In genomic region chrX:50812995-50813842, GRCh38 we compare ENCODE assay signal across 9 cellular contexts. TPM values are rescaled to one million over a fixed set of nuclear protein-coding genes. Genes with fewer than 3 reads are reported as not detected.
DNase-seq lines count a peak whose midpoint lies in the region; ATAC-seq and TF ChIP-seq lines count a peak whose summit lies in the region.
"Had no signal": no experiment of that assay in that cellular context is flagged by ENCODE, and none has a peak within 500 bp of the region (broad histone marks: within the 10 kb centered on the region; RNA-seq: fewer than 3 reads in every experiment).

No MANE protein-coding gene starts in this region.

- H3K4me3 ChIP-seq in HEK293 (ENCODE audit: low read depth, low read length) (peak overlapping the region; percentile 37), iPS DF 6.9 (ENCODE audit: low read length) (peak overlapping the region; percentile 82; the same call in 1 of the 2 replicates), skeletal muscle tissue (ENCODE audit: low read length in 3 of 3) (peak overlapping the region; percentile 59 to 68 (median 66))

- no peak for DNase-seq in iPS DF 6.9 (ENCODE audit: low read depth, low spot score)
- no peak for DNase-seq in activated CD4-positive, alpha-beta memory T cell treated with anti-CD3 and anti-CD28 coated beads for 36 hours
- DNase-seq in germinal center (ENCODE audit: low spot score) = no peak

- no peaks in the 10 kb centered on the region for H3K9me3 Mint-ChIP-seq in activated CD4-positive, alpha-beta memory T cell treated with anti-CD3 and anti-CD28 coated beads for 36 hours
- H3K9me3 Mint-ChIP-seq: naive thymus-derived CD4-positive, alpha-beta T cell had no signal

- TF ChIP-seq CTCF in HEK293 (tag by site-specific recombination; IDR thresholded peaks at IDR 0.05) = no peak

- peak overlapping the region in 2 of 3 donors; percentile 51 to 57 for H3K9ac ChIP-seq in skeletal muscle tissue (ENCODE audit: low read depth in 1 of 3, low read length in 3 of 3)

- CTCF ChIA-PET in HEK293 (lab: Yijun Ruan, JAX) = interaction anchor here (0.7 to 0.8 kb wide), 2 partner anchors 65 to 122 kb away, joined by 3 to 4 read pairs; no protein-coding TSS in a partner anchor
- CTCF ChIA-PET in activated CD4-positive, alpha-beta memory T cell treated with anti-CD3 and anti-CD28 coated beads for 36 hours (lab: Charles Lee) = no interaction called here

- no peak overlapping the region; the same call in 1 of the 2 replicates for H3K27ac ChIP-seq in HEK293 (ENCODE audit: extremely low read depth, low read depth, low read length)
- peak overlapping the region; percentile 85 for H3K27ac ChIP-seq in angular gyrus (ENCODE audit: low read depth, low read length)
- H3K27ac ChIP-seq in iPS DF 6.9 (ENCODE audit: low read length) = no peak overlapping the region
- peak overlapping the region; percentile 36 for H3K27ac ChIP-seq in skeletal muscle tissue (ENCODE audit: low read depth, low read length)

- H3K9me3 ChIP-seq in HEK293 (ENCODE audit: control insufficient read depth, insufficient read depth, low read depth, low read length) (no peaks in the 10 kb centered on the region), iPS DF 6.9 (ENCODE audit: control insufficient read depth, insufficient read depth, low read length) (no peaks in the 10 kb centered on the region), skeletal muscle tissue (ENCODE audit: control insufficient read depth in 3 of 3, low read length in 3 of 3) (no peaks in the 10 kb centered on the region)

- no peak overlapping the region for H3K4me3 Mint-ChIP-seq in activated CD4-positive, alpha-beta memory T cell treated with anti-CD3 and anti-CD28 coated beads for 36 hours

- intact Hi-C loops in activated CD4-positive, alpha-beta memory T cell treated with anti-CD3 and anti-CD28 coated beads for 36 hours (cut with micrococcal nuclease) = no loop called here

- H3K27ac Mint-ChIP-seq in activated CD4-positive, alpha-beta memory T cell treated with anti-CD3 and anti-CD28 coated beads for 36 hours = no peak overlapping the region
- H3K27ac Mint-ChIP-seq: naive thymus-derived CD4-positive, alpha-beta T cell had no signal

- POLR2A ChIA-PET in HEK293 (lab: Yijun Ruan, JAX) = interaction anchor here (1.5 kb wide), 1 partner anchor 15 kb away, joined by 3 read pairs; no protein-coding TSS in a partner anchor
- POLR2A ChIA-PET in activated CD4-positive, alpha-beta memory T cell treated with anti-CD3 and anti-CD28 coated beads for 36 hours (lab: Charles Lee) = no interaction called here

- WGBS in iPS DF 6.9 (ENCODE audit: insufficient coverage, insufficient read length) = no CpG with 5 or more reads among the region's 59 CpGs

- H3K36me3 ChIP-seq in HEK293 (ENCODE audit: control insufficient read depth in 2 of 2, insufficient read depth in 1 of 2, low read length in 2 of 2) (no peaks in the 10 kb centered on the region), iPS DF 6.9 (ENCODE audit: control insufficient read depth, insufficient read depth, low read length) (no peaks in the 10 kb centered on the region), skeletal muscle tissue (ENCODE audit: control insufficient read depth in 3 of 3, insufficient read depth in 3 of 3, low read length in 3 of 3) (no peaks in the 10 kb centered on the region)

- no peaks in the 10 kb centered on the region for H3K36me3 Mint-ChIP-seq in activated CD4-positive, alpha-beta memory T cell treated with anti-CD3 and anti-CD28 coated beads for 36 hours

- no peaks in the 10 kb centered on the region for H3K4me1 Mint-ChIP-seq in activated CD4-positive, alpha-beta memory T cell treated with anti-CD3 and anti-CD28 coated beads for 36 hours (ENCODE audit: low read depth)

- no peaks in the 10 kb centered on the region for H3K4me1 ChIP-seq in HEK293 (ENCODE audit: control insufficient read depth, insufficient read depth, low read length)
- no peaks in the 10 kb centered on the region; the same call in none of the 2 replicates for H3K4me1 ChIP-seq in iPS DF 6.9 (ENCODE audit: control insufficient read depth, insufficient read depth, low read length)
- H3K4me1 ChIP-seq in skeletal muscle tissue (ENCODE audit: control insufficient read depth in 3 of 3, insufficient read depth in 3 of 3, low read length in 3 of 3) = peaks cover 0 to 6% (median 0%) of the 10 kb centered on the region in 3 donors

- no peak for ATAC-seq in HG02588 (IDR thresholded peaks at IDR 0.05; ENCODE audit: unreplicated experiment)
- no peak for ATAC-seq in HG03095 (IDR thresholded peaks at IDR 0.05; ENCODE audit: unreplicated experiment)
- ATAC-seq: naive thymus-derived CD4-positive, alpha-beta T cell had no signal

- H3K27me3 Mint-ChIP-seq in activated CD4-positive, alpha-beta memory T cell treated with anti-CD3 and anti-CD28 coated beads for 36 hours = peaks cover 21% of the 10 kb centered on the region

- no peaks in the 10 kb centered on the region for H3K27me3 ChIP-seq in iPS DF 6.9 (ENCODE audit: control insufficient read depth, insufficient read depth, low read length)
- H3K27me3 ChIP-seq in skeletal muscle tissue (ENCODE audit: control insufficient read depth in 3 of 3, insufficient read depth in 3 of 3, low read length in 3 of 3) = peaks cover 0 to 10% (median 4%) of the 10 kb centered on the region in 3 donors

TF ChIP-seq in HEK293, 187 proteins besides CTCF, POLR2A, EP300 and RAD21:
- TF ChIP-seq ZNF354C (tag by site-specific recombination; IDR thresholded peaks at IDR 0.05; ENCODE audit: borderline replicate concordance, low read depth) (no peak), ZNF530 (tag by site-specific recombination; IDR thresholded peaks at IDR 0.05; ENCODE audit: low read depth) (0 out of 2 replicates have a peak, but pooled peaks have one; percentile 19), ZNF292 (tag by site-specific recombination; IDR thresholded peaks at IDR 0.05; ENCODE audit: borderline replicate concordance, low read depth) (no peak), ZNF366 (tag by site-specific recombination; conservative IDR thresholded peaks at IDR 0.05) (no peak), ZSCAN30 (tag by site-specific recombination; IDR thresholded peaks at IDR 0.05) (no peak)
TF ChIP-seq in HEK293: peak in this region for 1.

RNA-seq across cellular contexts. Expression of gene SHROOM4, which starts 0.8 kb away (rescaled TPM):
- total RNA-seq in skeletal muscle tissue = 3.7 TPM
- total RNA-seq in activated CD4-positive, alpha-beta memory T cell treated with anti-CD3 and anti-CD28 coated beads for 36 hours = not detected

Comparison
In these comparisons a context has a peak if more than half of its experiments do, and no peak if none do; other contexts are left out.
1. H3K27ac ChIP-seq: peak in angular gyrus (single experiment) and skeletal muscle tissue (single experiment); none in HEK293 (single experiment) and iPS DF 6.9 (single experiment).
2. Peak in every context shown above with its lines, with median percentiles within 50 percentile points of each other: H3K4me3 ChIP-seq.